26 cellular contexts compared by ENCODE assay signal in the genomic region with DNA sequence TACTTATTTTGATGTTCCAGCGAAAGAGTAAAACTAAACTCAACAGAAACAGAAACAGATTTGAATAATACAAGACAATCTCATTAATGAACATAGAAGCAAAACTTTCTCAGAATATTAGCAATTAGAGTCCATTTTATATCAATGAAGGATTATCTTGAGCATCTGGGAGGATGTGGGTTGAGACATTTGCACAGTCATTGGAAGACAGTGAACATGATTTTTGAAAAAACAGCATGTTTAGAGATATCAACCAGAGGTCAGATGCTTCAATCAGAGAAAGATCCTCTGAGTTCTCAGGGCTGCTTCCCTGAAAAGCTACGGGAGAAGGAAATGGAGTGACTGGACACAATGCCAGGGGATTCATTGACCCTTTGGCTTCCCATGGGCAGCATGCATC. TPM values are rescaled to one million over a fixed set of nuclear protein-coding genes. Genes with fewer than 3 reads are reported as not detected.
DNase-seq lines count a peak whose midpoint lies in the region; TF ChIP-seq lines count a peak whose summit lies in the region.
"Had no signal": no experiment of that assay in that cellular context is flagged by ENCODE, and none has a peak within 500 bp of the region (broad histone marks: within the 10 kb centered on the region; RNA-seq: fewer than 3 reads in every experiment).

No MANE protein-coding gene starts in this region.

- no peak overlapping the region for H3K4me3 Mint-ChIP-seq in activated CD4-positive, alpha-beta T cell treated with anti-CD3 and anti-CD28 coated beads, Interleukin-2, amount 10 ng/mL, durations not matched to agents 7 days and 5 days
- H3K4me3 Mint-ChIP-seq in CD4-positive, alpha-beta memory T cell = peak overlapping the region in 3 of 8 donors; percentile 4 to 78 (median 36)
- H3K4me3 Mint-ChIP-seq in activated T-helper 2 cell treated with anti-CD3 and anti-CD28 coated beads, Interferon-gamma antibody, Interleukin-2, Interleukin-4, amounts not matched to agents 10 μg/mL and 5 μg/mL and 100 μg/mL, durations not matched to agents 14 hours and 24 hours and 36 hours (ENCODE audit: low read depth) = no peak overlapping the region
- H3K4me3 Mint-ChIP-seq: mesothelial cell of epicardium, nephron had no signal

- H4K20me1 ChIP-seq in OCI-LY7 (ENCODE audit: insufficient read depth, low read length) = no peaks in the 10 kb centered on the region

- H3K27me3 ChIP-seq in CD4-positive, alpha-beta memory T cell (ENCODE audit: insufficient read depth, low read length) = no peaks in the 10 kb centered on the region
- H3K27me3 ChIP-seq: colonic mucosa had no signal

- peak overlapping the region; percentile 11; the same call in 1 of the 2 replicates for H2AFZ ChIP-seq in OCI-LY7 (ENCODE audit: low read length)

- no peaks in the 10 kb centered on the region for H3K9me2 ChIP-seq in OCI-LY7 (ENCODE audit: insufficient read depth, low read length)

- H3K9me3 Mint-ChIP-seq in activated CD4-positive, alpha-beta T cell treated with anti-CD3 and anti-CD28 coated beads, Interleukin-2, amount 10 ng/mL, durations not matched to agents 7 days and 5 days = no peaks in the 10 kb centered on the region
- H3K9me3 Mint-ChIP-seq in CD4-positive, alpha-beta memory T cell = no peaks in the 10 kb centered on the region
- H3K9me3 Mint-ChIP-seq in activated T-helper 2 cell treated with anti-CD3 and anti-CD28 coated beads, Interferon-gamma antibody, Interleukin-2, Interleukin-4, amounts not matched to agents 10 μg/mL and 5 μg/mL and 100 μg/mL, durations not matched to agents 14 hours and 24 hours and 36 hours = no peaks in the 10 kb centered on the region
- H3K9me3 Mint-ChIP-seq: mesothelial cell of epicardium, nephron had no signal

- CTCF ChIA-PET in activated CD4-positive, alpha-beta T cell treated with anti-CD3 and anti-CD28 coated beads, Interleukin-2, amount 10 ng/mL, durations not matched to agents 7 days and 5 days (lab: Charles Lee) = interaction anchor here (0.6 to 2.5 kb wide), 10 partner anchors 11 to 1705 kb away, joined by 3 to 26 read pairs (median 4); no protein-coding TSS in a partner anchor
- CTCF ChIA-PET in CD4-positive, alpha-beta memory T cell (lab: Charles Lee; ENCODE audit: partially characterized antibody) = interaction anchor here (0.9 to 4.9 kb wide), 10 partner anchors 7 to 747 kb away, joined by 3 to 57 read pairs (median 4); no protein-coding TSS in a partner anchor
- CTCF ChIA-PET in OCI-LY7 (lab: Charles Lee; ENCODE audit: unreplicated experiment) = interaction anchor here (0.5 to 2.4 kb wide), 6 partner anchors 23 to 253 kb away, joined by 3 to 8 read pairs (median 4); no protein-coding TSS in a partner anchor

- H3K79me2 ChIP-seq in OCI-LY7 (ENCODE audit: insufficient read depth, low read depth, low read length) = no peaks in the 10 kb centered on the region

- peak overlapping the region; percentile 68 for H3K4me2 ChIP-seq in OCI-LY7 (ENCODE audit: low read length)

- BruUV-seq in OCI-LY7 (replicated peaks; lab: Mats Ljungman, UMichigan) = no TSS peak

- no peaks in the 10 kb centered on the region for H3K9me3 ChIP-seq in CD4-positive, alpha-beta memory T cell (ENCODE audit: control insufficient read depth in 1 of 2, low read length in 2 of 2)
- H3K9me3 ChIP-seq in OCI-LY7 (ENCODE audit: low read length) = no peaks in the 10 kb centered on the region
- H3K9me3 ChIP-seq: colonic mucosa, left ventricle myocardium inferior, tibial nerve had no signal

- TF ChIP-seq CTCF in OCI-LY7 (conservative IDR thresholded peaks at IDR 0.05; ENCODE audit: low read length) = no peak

- no peak overlapping the region for H3K4me3 ChIP-seq in CD4-positive, alpha-beta memory T cell (ENCODE audit: low read length in 2 of 2)
- H3K4me3 ChIP-seq in OCI-LY7 (ENCODE audit: low read depth, low read length, poor library complexity, severe bottlenecking) = peak overlapping the region; percentile 50
- H3K4me3 ChIP-seq: colonic mucosa, left ventricle myocardium inferior, tibial nerve had no signal

- peaks cover 44% of the 10 kb centered on the region for H3K4me1 Mint-ChIP-seq in activated CD4-positive, alpha-beta T cell treated with anti-CD3 and anti-CD28 coated beads, Interleukin-2, amount 10 ng/mL, durations not matched to agents 7 days and 5 days
- H3K4me1 Mint-ChIP-seq in CD4-positive, alpha-beta memory T cell = peaks cover 16 to 38% (median 28%) of the 10 kb centered on the region in 4 donors
- H3K4me1 Mint-ChIP-seq in activated T-helper 2 cell treated with anti-CD3 and anti-CD28 coated beads, Interferon-gamma antibody, Interleukin-2, Interleukin-4, amounts not matched to agents 10 μg/mL and 5 μg/mL and 100 μg/mL, durations not matched to agents 14 hours and 24 hours and 36 hours (ENCODE audit: low read depth) = peaks cover 33% of the 10 kb centered on the region
- H3K4me1 Mint-ChIP-seq: mesothelial cell of epicardium had no signal

- POLR2A ChIA-PET in activated CD4-positive, alpha-beta T cell treated with anti-CD3 and anti-CD28 coated beads, Interleukin-2, amount 10 ng/mL, durations not matched to agents 7 days and 5 days (lab: Charles Lee) = no interaction called here
- POLR2A ChIA-PET in CD4-positive, alpha-beta memory T cell (lab: Charles Lee; ENCODE audit: partially characterized antibody) = no interaction called here
- POLR2A ChIA-PET in OCI-LY7 (lab: Charles Lee) = interaction anchor here (0.6 to 1.6 kb wide), 9 partner anchors 10 to 375 kb away, joined by 3 to 6 read pairs (median 4); no protein-coding TSS in a partner anchor

- peaks cover 3% of the 10 kb centered on the region for H3K27me3 Mint-ChIP-seq in activated CD4-positive, alpha-beta T cell treated with anti-CD3 and anti-CD28 coated beads, Interleukin-2, amount 10 ng/mL, durations not matched to agents 7 days and 5 days
- H3K27me3 Mint-ChIP-seq in CD4-positive, alpha-beta memory T cell = peaks cover 0 to 1% of the 10 kb centered on the region in 2 donors
- H3K27me3 Mint-ChIP-seq in activated T-helper 2 cell treated with anti-CD3 and anti-CD28 coated beads, Interferon-gamma antibody, Interleukin-2, Interleukin-4, amounts not matched to agents 10 μg/mL and 5 μg/mL and 100 μg/mL, durations not matched to agents 14 hours and 24 hours and 36 hours (ENCODE audit: low read depth) = peaks cover 7% of the 10 kb centered on the region

- intact Hi-C loops in CD4-positive, alpha-beta memory T cell (cut with micrococcal nuclease) = loop anchor here (1.0 to 5.0 kb wide), 5 partner anchors 27 to 224 kb away; no protein-coding TSS in a partner anchor
- intact Hi-C loops in OCI-LY7 (cut with micrococcal nuclease; ENCODE audit: unreplicated experiment) = loop anchor here (1.0 to 10.0 kb wide), 6 partner anchors 90 to 726 kb away; no protein-coding TSS in a partner anchor
- intact Hi-C loops in activated T-helper 2 cell treated with anti-CD3 and anti-CD28 coated beads, Interferon-gamma antibody, Interleukin-2, Interleukin-4, amounts not matched to agents 10 μg/mL and 5 μg/mL and 100 μg/mL, durations not matched to agents 14 hours and 24 hours and 36 hours (cut with micrococcal nuclease) = loop anchor here (1.0 kb wide), 1 partner anchor 27 kb away; no protein-coding TSS in a partner anchor

- H3K27ac ChIP-seq in CD4-positive, alpha-beta memory T cell (ENCODE audit: low read depth, low read length) = no peak overlapping the region
- H3K27ac ChIP-seq in OCI-LY7 (ENCODE audit: low read depth, low read length, poor library complexity, severe bottlenecking) = peak overlapping the region; percentile 81
- H3K27ac ChIP-seq: colonic mucosa, left ventricle myocardium inferior, tibial nerve had no signal

- peak overlapping the region; percentile 87 for H3K27ac Mint-ChIP-seq in activated CD4-positive, alpha-beta T cell treated with anti-CD3 and anti-CD28 coated beads, Interleukin-2, amount 10 ng/mL, durations not matched to agents 7 days and 5 days
- peak overlapping the region in 4 of 7 donors; percentile 6 to 60 (median 40) for H3K27ac Mint-ChIP-seq in CD4-positive, alpha-beta memory T cell
- peak overlapping the region; percentile 16 for H3K27ac Mint-ChIP-seq in activated T-helper 2 cell treated with anti-CD3 and anti-CD28 coated beads, Interferon-gamma antibody, Interleukin-2, Interleukin-4, amounts not matched to agents 10 μg/mL and 5 μg/mL and 100 μg/mL, durations not matched to agents 14 hours and 24 hours and 36 hours
- H3K27ac Mint-ChIP-seq: mesothelial cell of epicardium, nephron had no signal

- H3K36me3 Mint-ChIP-seq in activated CD4-positive, alpha-beta T cell treated with anti-CD3 and anti-CD28 coated beads, Interleukin-2, amount 10 ng/mL, durations not matched to agents 7 days and 5 days (ENCODE audit: low read depth) = no peaks in the 10 kb centered on the region
- H3K36me3 Mint-ChIP-seq in CD4-positive, alpha-beta memory T cell = no peaks in the 10 kb centered on the region
- no peaks in the 10 kb centered on the region for H3K36me3 Mint-ChIP-seq in activated T-helper 2 cell treated with anti-CD3 and anti-CD28 coated beads, Interferon-gamma antibody, Interleukin-2, Interleukin-4, amounts not matched to agents 10 μg/mL and 5 μg/mL and 100 μg/mL, durations not matched to agents 14 hours and 24 hours and 36 hours (ENCODE audit: low read depth)
- H3K36me3 Mint-ChIP-seq: mesothelial cell of epicardium had no signal

- no peaks in the 10 kb centered on the region for H3K36me3 ChIP-seq in CD4-positive, alpha-beta memory T cell (ENCODE audit: insufficient read depth, low read length)
- no peaks in the 10 kb centered on the region for H3K36me3 ChIP-seq in OCI-LY7 (ENCODE audit: insufficient read depth, low read length)
- H3K36me3 ChIP-seq: colonic mucosa, left ventricle myocardium inferior, tibial nerve had no signal

- no peak for DNase-seq in activated CD4-positive, alpha-beta T cell treated with anti-CD3 and anti-CD28 coated beads, Interleukin-2, amount 10 ng/mL, durations not matched to agents 7 days and 5 days
- DNase-seq in activated CD4-positive, alpha-beta T cell treated with anti-CD3 and anti-CD28 coated beads, Interleukin-2, amount 50 U/mL, for 48 hours = no peak
- DNase-seq in CD4-positive, alpha-beta memory T cell = no peak
- no peak for DNase-seq in OCI-LY7 (ENCODE audit: low spot score)
- no peak for DNase-seq in activated T-helper 2 cell treated with anti-CD3 and anti-CD28 coated beads, Interferon-gamma antibody, Interleukin-2, Interleukin-4, amounts not matched to agents 10 μg/mL and 5 μg/mL and 100 μg/mL, durations not matched to agents 14 hours and 24 hours and 36 hours (ENCODE audit: low spot score)
- no peak for DNase-seq in NCI-H1417 treated with DMSO at 0.1 percent for 48 hours (lab: John Stamatoyannopoulos, UW)
- DNase-seq in dedifferentiated amniotic fluid mesenchymal stem cell (ENCODE audit: extremely low spot score) = no peak
- DNase-seq in NCI-H2081 treated with DMSO at 0.1 percent for 48 hours (lab: John Stamatoyannopoulos, UW) = no peak
- DNase-seq: activated CD4-positive, alpha-beta T cell treated with anti-CD3 and anti-CD28 coated beads for 4 hours; colonic mucosa; effector memory CD4-positive, alpha-beta T cell; glutamatergic neuron; left ventricle myocardium inferior; NCI-H1105 treated with DMSO at 0.1 percent for 48 hours; NCI-H226; NCI-H69 had no signal

- peaks cover 31% of the 10 kb centered on the region for H3K4me1 ChIP-seq in CD4-positive, alpha-beta memory T cell (ENCODE audit: insufficient read depth, low read length)
- peaks cover 64% of the 10 kb centered on the region for H3K4me1 ChIP-seq in OCI-LY7 (ENCODE audit: insufficient read depth, low read length, poor library complexity, severe bottlenecking)
- H3K4me1 ChIP-seq: colonic mucosa, left ventricle myocardium inferior, tibial nerve had no signal

RNA-seq across cellular contexts. Expression of a gene that starts 35.9 kb away (rescaled TPM):
- not detected for total RNA-seq in activated CD4-positive, alpha-beta T cell treated with anti-CD3 and anti-CD28 coated beads, Interleukin-2, amount 10 ng/mL, durations not matched to agents 7 days and 5 days
- total RNA-seq in CD4-positive, alpha-beta memory T cell = not detected
- not detected for polyA plus RNA-seq in CD4-positive, alpha-beta memory T cell
- 3.6 and 7.0 TPM in 2 replicates for total RNA-seq in OCI-LY7 (2014; rRNA removed; shearing (Covaris generic))
- 1.7 and 2.3 TPM in 2 replicates for total RNA-seq in OCI-LY7 (2022)
- total RNA-seq in activated T-helper 2 cell treated with anti-CD3 and anti-CD28 coated beads, Interferon-gamma antibody, Interleukin-2, Interleukin-4, amounts not matched to agents 10 μg/mL and 5 μg/mL and 100 μg/mL, durations not matched to agents 14 hours and 24 hours and 36 hours = not detected in 2 replicates
- total RNA-seq: bronchial epithelial cell, colonic mucosa, epithelial cell of proximal tubule, G401, H4, left ventricle myocardium inferior, M059J, mesothelial cell of epicardium, osteoblast, SK-MEL-5, tibial nerve had no signal

Comparison
In these comparisons a context has a peak if more than half of its experiments do, and no peak if none do; other contexts are left out.
1. H3K27ac Mint-ChIP-seq: peak in every context shown above with its lines; median percentile 87 in activated CD4-positive, alpha-beta T cell treated with anti-CD3 and anti-CD28 coated beads, Interleukin-2, amount 10 ng/mL, durations not matched to agents 7 days and 5 days; 40 in CD4-positive, alpha-beta memory T cell; 16 in activated T-helper 2 cell treated with anti-CD3 and anti-CD28 coated beads, Interferon-gamma antibody, Interleukin-2, Interleukin-4, amounts not matched to agents 10 μg/mL and 5 μg/mL and 100 μg/mL, durations not matched to agents 14 hours and 24 hours and 36 hours.